1 cellular context compared by ENCODE assay signal in genomic region chrX:115702982-115703381, GRCh38.
TF ChIP-seq lines count a peak whose summit lies in the region.

No MANE protein-coding gene starts in this region.

TF ChIP-seq in GM12878, 131 proteins besides CTCF, POLR2A, EP300 and RAD21 (continued from another document):
- TF ChIP-seq ZBTB11 (CRISPR knock-in tag; IDR thresholded peaks at IDR 0.05): no peak
- TF ChIP-seq, protein P1, sequence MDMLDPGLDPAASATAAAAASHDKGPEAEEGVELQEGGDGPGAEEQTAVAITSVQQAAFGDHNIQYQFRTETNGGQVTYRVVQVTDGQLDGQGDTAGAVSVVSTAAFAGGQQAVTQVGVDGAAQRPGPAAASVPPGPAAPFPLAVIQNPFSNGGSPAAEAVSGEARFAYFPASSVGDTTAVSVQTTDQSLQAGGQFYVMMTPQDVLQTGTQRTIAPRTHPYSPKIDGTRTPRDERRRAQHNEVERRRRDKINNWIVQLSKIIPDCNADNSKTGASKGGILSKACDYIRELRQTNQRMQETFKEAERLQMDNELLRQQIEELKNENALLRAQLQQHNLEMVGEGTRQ (IDR thresholded peaks at IDR 0.05; ENCODE audit: borderline replicate concordance, low read depth, low read length): no peak
- peak; percentile 50; the same call in 1 of the 2 replicates for TF ChIP-seq SPI1 (IDR thresholded peaks at IDR 0.05; ENCODE audit: borderline replicate concordance, insufficient read depth, low read depth, low read length)
